24 cellular contexts compared by ENCODE assay signal in the genomic region with DNA sequence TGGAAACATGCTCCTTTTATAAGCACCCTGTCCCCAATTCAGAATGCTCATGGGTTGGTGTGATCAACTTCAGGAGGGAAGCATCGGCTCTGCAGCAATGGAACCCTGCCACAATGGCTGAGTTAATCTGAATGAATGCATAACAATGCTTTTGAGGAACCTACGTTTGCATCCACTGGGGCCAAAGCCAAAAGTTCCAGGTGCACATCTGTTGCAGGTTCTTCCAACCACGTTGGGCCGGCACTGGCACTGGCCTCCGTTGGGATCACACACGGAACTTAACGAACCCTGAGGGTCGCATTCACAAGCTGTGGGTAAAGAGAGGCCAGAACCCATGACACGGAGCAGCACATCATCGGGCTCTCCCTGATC. TPM values are rescaled to one million over a fixed set of nuclear protein-coding genes. Genes with fewer than 3 reads are reported as not detected.
DNase-seq lines count a peak whose midpoint lies in the region; ATAC-seq and TF ChIP-seq lines count a peak whose summit lies in the region.
"Had no signal": no experiment of that assay in that cellular context is flagged by ENCODE, and none has a peak within 500 bp of the region (broad histone marks: within the 10 kb centered on the region; RNA-seq: fewer than 3 reads in every experiment).

No MANE protein-coding gene starts in this region.

- no peak for DNase-seq in RWPE2 (ENCODE audit: low spot score)
- no peak for DNase-seq in endothelial cell (ENCODE audit: low spot score)
- DNase-seq in activated CD4-positive, alpha-beta T cell treated with anti-CD3 and anti-CD28 coated beads, Interleukin-2, amount 10 ng/mL, durations not matched to agents 24 days and 14 days, result no peak
- no peak for DNase-seq in neural progenitor cell (ENCODE audit: low spot score)
- DNase-seq: activated B cell treated with CpG ODN at 0.5 μM for 24 hours; activated CD8-positive, alpha-beta memory T cell treated with anti-CD3 and anti-CD28 coated beads, Interleukin-2, amount 50 U/mL, for 4 hours; activated naive CD4-positive, alpha-beta T cell treated with anti-CD3 and anti-CD28 coated beads for 36 hours; cortex of kidney; DMS79; GDM1; hippocampal formation; natural killer cell; OCI-M1; Right ventricle myocardium superior; stimulated activated CD4-positive, alpha-beta T cell treated with anti-CD3 and anti-CD28 coated beads, Interleukin-2, amount 100 ng/mL, for 24 hours; substantia nigra had no signal

- peaks cover 100% of the 10 kb centered on the region for H3K36me3 ChIP-seq in RWPE2 (ENCODE audit: low read depth)
- H3K36me3 ChIP-seq in muscle layer of duodenum (ENCODE audit: control insufficient read depth in 1 of 2, insufficient read depth in 2 of 2, low read length in 2 of 2), result peaks cover 33 to 63% of the 10 kb centered on the region in 2 donors
- H3K36me3 ChIP-seq in neural progenitor cell, result peaks cover 8% of the 10 kb centered on the region

- H3K36me3 Mint-ChIP-seq in endothelial cell (ENCODE audit: low read depth, unreplicated experiment), result peaks cover 78% of the 10 kb centered on the region
- H3K36me3 Mint-ChIP-seq in activated CD4-positive, alpha-beta T cell treated with anti-CD3 and anti-CD28 coated beads, Interleukin-2, amount 10 ng/mL, durations not matched to agents 24 days and 14 days (ENCODE audit: low read depth), result no peaks in the 10 kb centered on the region
- H3K36me3 Mint-ChIP-seq in neural progenitor cell, result peaks cover 8% of the 10 kb centered on the region
- H3K36me3 Mint-ChIP-seq: CD14-positive monocyte, natural killer cell had no signal

- H3K9me3 Mint-ChIP-seq in endothelial cell (ENCODE audit: unreplicated experiment), result no peaks in the 10 kb centered on the region
- H3K9me3 Mint-ChIP-seq in activated CD4-positive, alpha-beta T cell treated with anti-CD3 and anti-CD28 coated beads, Interleukin-2, amount 10 ng/mL, durations not matched to agents 24 days and 14 days, result no peaks in the 10 kb centered on the region
- H3K9me3 Mint-ChIP-seq in neural progenitor cell, result no peaks in the 10 kb centered on the region
- H3K9me3 Mint-ChIP-seq: activated B cell treated with CpG ODN at 0.5 μM for 24 hours; activated naive CD4-positive, alpha-beta T cell treated with anti-CD3 and anti-CD28 coated beads for 36 hours; activated T-helper 1 cell treated with anti-CD3 and anti-CD28 coated beads, Interleukin-12 subunit alpha, Interleukin-12 subunit beta, Interleukin-2, Interleukin-4 antibody, amounts not matched to agents 30 ng/mL and 10 ng/mL and 1 ng/mL, durations not matched to agents 14 hours and 24 hours and 36 hours; mesothelial cell of epicardium; natural killer cell had no signal

- H3K4me1 Mint-ChIP-seq in endothelial cell (ENCODE audit: unreplicated experiment) (no peaks in the 10 kb centered on the region), neural progenitor cell (no peaks in the 10 kb centered on the region)
- no peaks in the 10 kb centered on the region for H3K4me1 Mint-ChIP-seq in activated CD4-positive, alpha-beta T cell treated with anti-CD3 and anti-CD28 coated beads, Interleukin-2, amount 10 ng/mL, durations not matched to agents 24 days and 14 days
- H3K4me1 Mint-ChIP-seq: activated B cell treated with CpG ODN at 0.5 μM for 24 hours, CD14-positive monocyte, mesothelial cell of epicardium, natural killer cell had no signal

- H3K4me1 ChIP-seq in RWPE2 (ENCODE audit: insufficient read depth, poor library complexity, severe bottlenecking) (peaks cover 6% of the 10 kb centered on the region), muscle layer of duodenum (ENCODE audit: control insufficient read depth in 1 of 2, insufficient read depth in 2 of 2, low read length in 2 of 2) (peaks cover 0 to 29% of the 10 kb centered on the region in 2 donors), neural progenitor cell (no peaks in the 10 kb centered on the region)

- H3K9me3 ChIP-seq in RWPE2 (ENCODE audit: severe bottlenecking) (no peaks in the 10 kb centered on the region), muscle layer of duodenum (ENCODE audit: control insufficient read depth in 1 of 2, low read length in 2 of 2) (no peaks in the 10 kb centered on the region), neural progenitor cell (ENCODE audit: low read depth) (no peaks in the 10 kb centered on the region)

- H3K4me3 ChIP-seq in RWPE2 (ENCODE audit: severe bottlenecking) (no peak overlapping the region), muscle layer of duodenum (ENCODE audit: low read depth in 1 of 2, low read length in 2 of 2) (no peak overlapping the region), neural progenitor cell (no peak overlapping the region)
- H3K4me3 ChIP-seq: cardiac muscle cell, smooth muscle cell had no signal

- no peak overlapping the region for H3K4me2 ChIP-seq in neural progenitor cell
- H3K4me2 ChIP-seq: smooth muscle cell had no signal

- TF ChIP-seq CTCF in RWPE2 (IDR thresholded peaks at IDR 0.05; ENCODE audit: poor library complexity, severe bottlenecking) (no peak), endothelial cell (IDR thresholded peaks at IDR 0.05; ENCODE audit: unreplicated experiment) (no peak), neural progenitor cell (IDR thresholded peaks at IDR 0.05) (no peak)

- ATAC-seq in RWPE2 (ENCODE audit: low read depth), result no peak
- ATAC-seq in HG02759 (IDR thresholded peaks at IDR 0.05; ENCODE audit: unreplicated experiment), result no peak
- ATAC-seq in HG02588 (IDR thresholded peaks at IDR 0.05; ENCODE audit: unreplicated experiment), result no peak
- ATAC-seq: natural killer cell had no signal

- no peaks in the 10 kb centered on the region for H3F3A ChIP-seq in neural progenitor cell (ENCODE audit: low read depth)

- H2AFZ ChIP-seq in neural progenitor cell (replicated peaks), result no peak overlapping the region

- no peaks in the 10 kb centered on the region for H3K79me2 ChIP-seq in neural progenitor cell (ENCODE audit: low read depth)

- H3K27ac Mint-ChIP-seq in endothelial cell (ENCODE audit: unreplicated experiment) (no peak overlapping the region), neural progenitor cell (no peak overlapping the region)
- H3K27ac Mint-ChIP-seq in activated CD4-positive, alpha-beta T cell treated with anti-CD3 and anti-CD28 coated beads, Interleukin-2, amount 10 ng/mL, durations not matched to agents 24 days and 14 days, result no peak overlapping the region
- H3K27ac Mint-ChIP-seq: activated B cell treated with CpG ODN at 0.5 μM for 24 hours; activated naive CD4-positive, alpha-beta T cell treated with anti-CD3 and anti-CD28 coated beads for 36 hours; activated T-helper 1 cell treated with anti-CD3 and anti-CD28 coated beads, Interleukin-12 subunit alpha, Interleukin-12 subunit beta, Interleukin-2, Interleukin-4 antibody, amounts not matched to agents 30 ng/mL and 10 ng/mL and 1 ng/mL, durations not matched to agents 14 hours and 24 hours and 36 hours; CD14-positive monocyte; mesothelial cell of epicardium; natural killer cell had no signal

- no peak overlapping the region for H3K9ac ChIP-seq in neural progenitor cell

- peaks cover 6% of the 10 kb centered on the region for H3K27me3 Mint-ChIP-seq in endothelial cell (ENCODE audit: unreplicated experiment)
- peaks cover 4% of the 10 kb centered on the region for H3K27me3 Mint-ChIP-seq in activated CD4-positive, alpha-beta T cell treated with anti-CD3 and anti-CD28 coated beads, Interleukin-2, amount 10 ng/mL, durations not matched to agents 24 days and 14 days
- H3K27me3 Mint-ChIP-seq in neural progenitor cell (ENCODE audit: insufficient read depth, low read depth), result no peaks in the 10 kb centered on the region

- H3K27ac ChIP-seq in RWPE2 (ENCODE audit: poor library complexity, severe bottlenecking), result peak overlapping the region; percentile 96
- peak overlapping the region; percentile 6 for H3K27ac ChIP-seq in muscle layer of duodenum (ENCODE audit: low read length)
- no peak overlapping the region for H3K27ac ChIP-seq in neural progenitor cell
- H3K27ac ChIP-seq: cardiac muscle cell had no signal

- H4K20me1 ChIP-seq in neural progenitor cell (ENCODE audit: low read depth), result no peaks in the 10 kb centered on the region

- H3K27me3 ChIP-seq in RWPE2 (ENCODE audit: insufficient read depth, poor library complexity, severe bottlenecking) (no peaks in the 10 kb centered on the region), muscle layer of duodenum (ENCODE audit: low read depth, low read length) (no peaks in the 10 kb centered on the region), neural progenitor cell (no peaks in the 10 kb centered on the region)
- H3K27me3 ChIP-seq: cardiac muscle cell had no signal

- intact Hi-C loops in activated CD4-positive, alpha-beta T cell treated with anti-CD3 and anti-CD28 coated beads, Interleukin-2, amount 10 ng/mL, durations not matched to agents 24 days and 14 days (cut with micrococcal nuclease), result no loop called here

- H3K4me3 Mint-ChIP-seq in endothelial cell (ENCODE audit: unreplicated experiment) (peak overlapping the region; percentile 29), neural progenitor cell (no peak overlapping the region)
- no peak overlapping the region for H3K4me3 Mint-ChIP-seq in activated CD4-positive, alpha-beta T cell treated with anti-CD3 and anti-CD28 coated beads, Interleukin-2, amount 10 ng/mL, durations not matched to agents 24 days and 14 days
- H3K4me3 Mint-ChIP-seq: activated B cell treated with CpG ODN at 0.5 μM for 24 hours; activated naive CD4-positive, alpha-beta T cell treated with anti-CD3 and anti-CD28 coated beads for 36 hours; activated T-helper 1 cell treated with anti-CD3 and anti-CD28 coated beads, Interleukin-12 subunit alpha, Interleukin-12 subunit beta, Interleukin-2, Interleukin-4 antibody, amounts not matched to agents 30 ng/mL and 10 ng/mL and 1 ng/mL, durations not matched to agents 14 hours and 24 hours and 36 hours; CD14-positive monocyte; mesothelial cell of epicardium; natural killer cell had no signal

RNA-seq across cellular contexts. Expression of a gene that starts 43.4 kb away (rescaled TPM):
- total RNA-seq in endothelial cell (ENCODE audit: unreplicated experiment) (453 TPM), neural progenitor cell (ENCODE audit: low replicate concordance) (87.7 and 100 TPM in 2 replicates)
- 0.12 TPM in 1 of 2 replicates, not detected in the other for total RNA-seq in activated CD4-positive, alpha-beta T cell treated with anti-CD3 and anti-CD28 coated beads, Interleukin-2, amount 10 ng/mL, durations not matched to agents 24 days and 14 days
- total RNA-seq: activated B cell treated with CpG ODN at 0.5 μM for 24 hours; activated T-helper 1 cell treated with anti-CD3 and anti-CD28 coated beads, Interleukin-12 subunit alpha, Interleukin-12 subunit beta, Interleukin-2, Interleukin-4 antibody, amounts not matched to agents 30 ng/mL and 10 ng/mL and 1 ng/mL, durations not matched to agents 14 hours and 24 hours and 36 hours; natural killer cell had no signal

Comparison
In these comparisons a context has a peak if more than half of its experiments do, and no peak if none do; other contexts are left out.
1. RNA of a gene that starts 43.4 kb away (total RNA-seq): 453 TPM in endothelial cell (single experiment) and 87.7 to 100 TPM in neural progenitor cell; 0.12 TPM in activated CD4-positive, alpha-beta T cell treated with anti-CD3 and anti-CD28 coated beads, Interleukin-2, amount 10 ng/mL, durations not matched to agents 24 days and 14 days; every median in the first group is over 10 times any median in the second.